9 cellular contexts compared by ENCODE assay signal in the genomic region with DNA sequence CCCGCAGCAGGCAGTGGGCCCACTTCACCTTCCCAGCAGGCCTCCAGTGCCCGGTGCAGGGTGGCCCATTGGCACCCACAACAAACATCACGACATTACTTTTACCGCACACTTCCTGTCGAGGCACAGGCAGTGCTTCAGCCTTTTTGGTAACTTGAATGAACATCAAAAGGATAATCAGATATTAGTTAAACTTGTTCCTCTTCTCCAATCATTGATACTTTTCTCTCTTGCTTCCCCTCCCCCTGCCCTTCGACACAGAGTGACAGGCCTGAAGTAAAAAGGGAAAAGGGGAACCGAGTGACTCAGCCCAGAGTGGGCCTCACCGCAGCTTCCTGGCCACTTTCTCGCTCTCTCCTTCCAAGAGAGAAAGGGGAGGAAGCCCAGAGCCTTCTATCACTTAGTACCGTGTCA.
DNase-seq lines count a peak whose midpoint lies in the region; ATAC-seq and TF ChIP-seq lines count a peak whose summit lies in the region.
"Had no signal": no experiment of that assay in that cellular context is flagged by ENCODE, and none has a peak within 500 bp of the region (broad histone marks: within the 10 kb centered on the region; RNA-seq: fewer than 3 reads in every experiment).

No MANE protein-coding gene starts in this region.

- peak overlapping the region; percentile 15 for H3K27ac Mint-ChIP-seq in CD4-positive, alpha-beta T cell
- peak overlapping the region; percentile 86 for H3K27ac Mint-ChIP-seq in activated T-cell treated with anti-CD3 and anti-CD28 coated beads, Interleukin-2, amount 50 U/mL, for 24 hours

- H3K27ac ChIP-seq in CD4-positive, alpha-beta T cell (ENCODE audit: low read depth, low read length), result no peak overlapping the region

- no peaks in the 10 kb centered on the region for H3K9me3 Mint-ChIP-seq in CD4-positive, alpha-beta T cell
- peaks cover 6% of the 10 kb centered on the region for H3K9me3 Mint-ChIP-seq in activated T-cell treated with anti-CD3 and anti-CD28 coated beads, Interleukin-2, amount 50 U/mL, for 24 hours

- POLR2A ChIA-PET in CD4-positive, alpha-beta T cell (lab: Charles Lee), result interaction anchor here (0.9 kb wide), 1 partner anchor 10 kb away, joined by 3 read pairs; no protein-coding TSS in a partner anchor

- no peaks in the 10 kb centered on the region for H3K27me3 Mint-ChIP-seq in CD4-positive, alpha-beta T cell
- H3K27me3 Mint-ChIP-seq in activated T-cell treated with anti-CD3 and anti-CD28 coated beads, Interleukin-2, amount 50 U/mL, for 24 hours, result no peaks in the 10 kb centered on the region

- TF ChIP-seq CTCF in CD4-positive, alpha-beta T cell (IDR thresholded peaks at IDR 0.05), result no peak

- intact Hi-C loops in CD4-positive, alpha-beta T cell (cut with DNase I, micrococcal nuclease), result no loop called here

- peak overlapping the region; percentile 79 for H3K4me3 Mint-ChIP-seq in CD4-positive, alpha-beta T cell
- H3K4me3 Mint-ChIP-seq in activated T-cell treated with anti-CD3 and anti-CD28 coated beads, Interleukin-2, amount 50 U/mL, for 24 hours, result peak overlapping the region; percentile 53

- no peaks in the 10 kb centered on the region for H3K9me3 ChIP-seq in CD4-positive, alpha-beta T cell (ENCODE audit: control insufficient read depth, low read length)

- H3K4me1 Mint-ChIP-seq in CD4-positive, alpha-beta T cell (ENCODE audit: low read depth), result peaks cover 62% of the 10 kb centered on the region
- peaks cover 66% of the 10 kb centered on the region for H3K4me1 Mint-ChIP-seq in activated T-cell treated with anti-CD3 and anti-CD28 coated beads, Interleukin-2, amount 50 U/mL, for 24 hours (ENCODE audit: low read depth)

- peak in 6 of 10 experiments; percentile 6 to 40 (median 16) for DNase-seq in CD4-positive, alpha-beta T cell
- DNase-seq in KG1 (lab: John Stamatoyannopoulos, UW) (peak; percentile 87), midbrain (lab: John Stamatoyannopoulos, UW) (peak; percentile 38), inferior parietal cortex (ENCODE audit: extremely low spot score) (no peak), NAMALWA (ENCODE audit: low spot score) (no peak)
- DNase-seq in activated T-cell treated with anti-CD3 and anti-CD28 coated beads, Interleukin-2, amount 50 U/mL, for 24 hours, result peak; percentile 52
- DNase-seq: NCI-H526 had no signal

- CTCF ChIA-PET in CD4-positive, alpha-beta T cell (lab: Charles Lee), result no interaction called here

- H3K27me3 ChIP-seq in CD4-positive, alpha-beta T cell (ENCODE audit: control insufficient read depth, insufficient read depth, low read length), result no peaks in the 10 kb centered on the region

- ATAC-seq in CD4-positive, alpha-beta T cell (ENCODE audit: poor library complexity), result peak; percentile 41
- ATAC-seq in GM18867 (IDR thresholded peaks at IDR 0.05; ENCODE audit: unreplicated experiment), result no peak
- no peak for ATAC-seq in GM18873 (IDR thresholded peaks at IDR 0.05; ENCODE audit: low FRiP score, unreplicated experiment)

- H3K36me3 Mint-ChIP-seq in CD4-positive, alpha-beta T cell (ENCODE audit: low read depth), result no peaks in the 10 kb centered on the region
- H3K36me3 Mint-ChIP-seq in activated T-cell treated with anti-CD3 and anti-CD28 coated beads, Interleukin-2, amount 50 U/mL, for 24 hours (ENCODE audit: low read depth), result peaks cover 12% of the 10 kb centered on the region

Comparison
In these comparisons a context has a peak if more than half of its experiments do, and no peak if none do; other contexts are left out.
1. DNase-seq: peak in CD4-positive, alpha-beta T cell (6 of 10), KG1 (single experiment), activated T-cell treated with anti-CD3 and anti-CD28 coated beads, Interleukin-2, amount 50 U/mL, for 24 hours (single experiment) and midbrain (single experiment); none in inferior parietal cortex (single experiment) and NAMALWA (single experiment).